In genomic region chr20:2470051-2470431, GRCh38 we compare ENCODE assay signal across 8 cellular contexts. TPM values are rescaled to one million over a fixed set of nuclear protein-coding genes. Genes with fewer than 3 reads are reported as not detected.
DNase-seq lines count a peak whose midpoint lies in the region; ATAC-seq, FAIRE-seq and TF ChIP-seq lines count a peak whose summit lies in the region.

No MANE protein-coding gene starts in this region.

- WGBS in heart left ventricle, 4 donors: 0 to 1% (median 0%) methylated on average over 16 of the region's 16 CpGs
- 0 to 1% (median 0%) methylated on average over 16 of the region's 16 CpGs for WGBS in psoas muscle, 3 donors

- H3K27ac Mint-ChIP-seq in activated naive CD8-positive, alpha-beta T cell: peak overlapping the region; percentile 100

- no peaks in the 10 kb centered on the region for H3K9me3 Mint-ChIP-seq in activated naive CD8-positive, alpha-beta T cell (ENCODE audit: low read depth)

- no peaks in the 10 kb centered on the region for H3K27me3 Mint-ChIP-seq in activated naive CD8-positive, alpha-beta T cell

- TF ChIP-seq CTCF in C4-2B (conservative IDR thresholded peaks at IDR 0.05): no peak
- TF ChIP-seq CTCF in heart left ventricle (IDR thresholded peaks at IDR 0.05): no peak
- TF ChIP-seq CTCF in psoas muscle (IDR thresholded peaks at IDR 0.05): no peak

- H3K4me3 ChIP-seq in SJSA1: peak overlapping the region; percentile 71
- H3K4me3 ChIP-seq in heart left ventricle: peak overlapping the region; percentile 69 to 94 (median 76)
- peak overlapping the region; percentile 91 for H3K4me3 ChIP-seq in psoas muscle

- H3K4me3 Mint-ChIP-seq in activated naive CD8-positive, alpha-beta T cell: peak overlapping the region; percentile 99

- peak; percentile 50 for DNase-seq in HuH-7 (ENCODE audit: low spot score)
- DNase-seq in SJSA1 (ENCODE audit: low read depth in 1 of 2, low spot score in 2 of 2): peak; percentile 66 to 67
- peak in 3 of 5 donors; percentile 30 to 42 (median 39) for DNase-seq in heart left ventricle
- DNase-seq in psoas muscle: peak; percentile 29 to 61
- DNase-seq in urothelium cell line (ENCODE audit: low spot score): peak; percentile 67

- TF ChIP-seq POLR2A in heart left ventricle (IDR thresholded peaks at IDR 0.05): no peak

- ATAC-seq in GM19438 (IDR thresholded peaks at IDR 0.05; ENCODE audit: low read depth, unreplicated experiment) (peak; percentile 29), heart left ventricle (peak; percentile 23 to 63 (median 46)), psoas muscle (peak; percentile 29 to 60 (median 48))

- H3K36me3 ChIP-seq in SJSA1 (peaks cover 54% of the 10 kb centered on the region), heart left ventricle (peaks cover 3 to 40% (median 29%) of the 10 kb centered on the region in 9 donors), psoas muscle (ENCODE audit: insufficient read depth in 1 of 2, low read depth in 1 of 2) (peaks cover 12 to 31% of the 10 kb centered on the region in 2 donors)

- H3K27ac ChIP-seq in C4-2B (peak overlapping the region; percentile 94), SJSA1 (peak overlapping the region; percentile 92), heart left ventricle (peak overlapping the region; percentile 65 to 95 (median 91)), psoas muscle (peak overlapping the region; percentile 88)

- H3K4me1 Mint-ChIP-seq in activated naive CD8-positive, alpha-beta T cell (ENCODE audit: low read depth): peaks cover 45% of the 10 kb centered on the region

- intact Hi-C loops in heart left ventricle (cut with DNase I): loop anchor here in 5 of 10 donors (1.0 to 5.0 kb wide), 5 partner anchors 37 to 57 kb away; partner anchors contain the start of gene ZNF343 (in 4 of the 5)
- intact Hi-C loops in psoas muscle (cut with DNase I): loop anchor here (5.0 to 10.0 kb wide), 2 partner anchors 37 to 185 kb away; partner anchors contain the start of genes NOP56 (in 1 of the 2) and ZNF343 (in 1 of the 2)

- H3K9me3 ChIP-seq in SJSA1 (replicated peaks) (no peaks in the 10 kb centered on the region), heart left ventricle (no peaks in the 10 kb centered on the region), psoas muscle (no peaks in the 10 kb centered on the region)

- H3K4me1 ChIP-seq in SJSA1 (replicated peaks) (peaks cover 19% of the 10 kb centered on the region), heart left ventricle (peaks cover 0 to 35% (median 16%) of the 10 kb centered on the region in 12 donors), psoas muscle (peaks cover 22% of the 10 kb centered on the region)

- FAIRE-seq in urothelium cell line (lab: Jason Lieb, UNC): no peak

- peaks cover 11% of the 10 kb centered on the region for H3K36me3 Mint-ChIP-seq in activated naive CD8-positive, alpha-beta T cell

- no peaks in the 10 kb centered on the region for H3K27me3 ChIP-seq in SJSA1 (replicated peaks)
- no peaks in the 10 kb centered on the region for H3K27me3 ChIP-seq in heart left ventricle
- H3K27me3 ChIP-seq in psoas muscle (ENCODE audit: insufficient read depth in 3 of 3, low read length in 2 of 3): no peaks in the 10 kb centered on the region

RNA-seq across cellular contexts. Expression of gene SNRPB, which starts 0.5 kb away (rescaled TPM):
- 876 and 883 TPM in 2 replicates for total RNA-seq in SJSA1 (2014; rRNA removed; shearing (Covaris generic))
- total RNA-seq in heart left ventricle (100 to 1,000 TPM in 2 of 9 donors, 10 to 100 TPM in 7; 36.8 to 132 (median 75.5) TPM), psoas muscle (100 to 1,000 TPM in 1 of 4 donors, 10 to 100 TPM in 3; 41.9 to 114 (median 78.8) TPM)
- polyA plus RNA-seq in heart left ventricle (100 to 1,000 TPM in 1 of 2 donors, 10 to 100 TPM in 1; 77.4 to 290 TPM), psoas muscle (100 to 1,000 TPM; 148 to 355 (median 157) TPM)

RNA-seq across cellular contexts. Expression of gene ZNF343, which starts 38.7 kb away (rescaled TPM):
- 6.9 and 8.4 TPM in 2 replicates for total RNA-seq in SJSA1 (2014; rRNA removed; shearing (Covaris generic))
- 1 to 10 TPM; 4.2 to 8.6 (median 5.4) TPM for total RNA-seq in heart left ventricle
- 1 to 10 TPM; 2.6 to 5.6 TPM for polyA plus RNA-seq in heart left ventricle
- 10 to 100 TPM in 2 of 4 donors, 1 to 10 TPM in 2; 7.8 to 15.3 (median 10.9) TPM for total RNA-seq in psoas muscle
- 10 to 100 TPM in 1 of 3 donors, 1 to 10 TPM in 2; 6.4 to 13.1 (median 9.0) TPM for polyA plus RNA-seq in psoas muscle

Comparison
In these comparisons a context has a peak if more than half of its experiments do, and no peak if none do; other contexts are left out.
1. Peak in every context shown above with its lines: DNase-seq, ATAC-seq, H3K4me3 ChIP-seq and H3K27ac ChIP-seq.